In the genomic region with DNA sequence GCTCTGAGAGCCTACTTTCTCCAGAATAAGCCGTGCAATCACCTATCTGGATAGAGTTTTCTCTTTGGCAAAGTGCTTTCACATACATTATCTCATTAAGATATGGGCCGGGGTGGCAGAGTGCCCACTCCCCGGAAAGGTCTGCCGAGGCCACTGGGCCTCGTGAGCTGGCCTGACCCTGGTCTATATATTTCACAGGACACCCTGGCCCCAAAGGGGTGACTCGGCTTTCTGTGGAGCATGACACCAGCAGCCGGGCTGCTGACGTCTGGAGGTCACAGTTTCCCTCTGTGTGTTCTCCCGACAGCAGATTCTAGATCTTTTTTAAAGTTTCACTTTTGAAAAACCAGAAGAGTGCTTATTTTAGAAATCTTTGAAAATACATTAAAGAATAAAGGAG, we compare ENCODE assay signal across 13 cellular contexts. TPM values are rescaled to one million over a fixed set of nuclear protein-coding genes. Genes with fewer than 3 reads are reported as not detected.
A peak's percentile ranks its signal among the peaks of the same experiment; 100 is the strongest.
DNase-seq lines count a peak whose midpoint lies in the region; ATAC-seq and TF ChIP-seq lines count a peak whose summit lies in the region.
"Had no signal": no experiment of that assay in that cellular context is flagged by ENCODE, and none has a peak within 500 bp of the region (broad histone marks: within the 10 kb centered on the region; RNA-seq: fewer than 3 reads in every experiment).

No MANE protein-coding gene starts in this region.

- 52% methylated on average over 9 of the region's 9 CpGs for WGBS in esophagus muscularis mucosa
- WGBS in right lobe of liver (ENCODE audit: insufficient coverage, low coverage, low lambda C conversion rate, missing lambda C conversion rate), result 3% methylated on average over 9 of the region's 9 CpGs
- 47% methylated on average over 9 of the region's 9 CpGs for WGBS in smooth muscle cell (ENCODE audit: low lambda C conversion rate)

- H3K4me3 ChIP-seq in NB4 (ENCODE audit: low read depth, low read length), result no peak overlapping the region
- H3K4me3 ChIP-seq in esophagus muscularis mucosa, result no peak overlapping the region
- H3K4me3 ChIP-seq in right lobe of liver, result peak overlapping the region in 1 of 3 donors; percentile 5
- no peak overlapping the region for H3K4me3 ChIP-seq in smooth muscle cell

- H3K27me3 Mint-ChIP-seq in stimulated activated memory B cell treated with anti-CD40 and anti-IgM and Interleukin-4, amounts not matched to agents 10 μg/mL and 1 μg/mL and 100 μg/mL, for 72 hours, result peaks cover 10% of the 10 kb centered on the region

- H3F3A ChIP-seq in smooth muscle cell (ENCODE audit: low read depth), result no peaks in the 10 kb centered on the region

- peaks cover 49 to 55% (median 53%) of the 10 kb centered on the region in 4 donors for H3K4me1 ChIP-seq in esophagus muscularis mucosa
- H3K4me1 ChIP-seq in right lobe of liver, result peaks cover 0 to 45% (median 16%) of the 10 kb centered on the region in 4 donors
- peaks cover 5% of the 10 kb centered on the region for H3K4me1 ChIP-seq in smooth muscle cell (ENCODE audit: low read depth)

- H3K36me3 Mint-ChIP-seq in stimulated activated memory B cell treated with anti-CD40 and anti-IgM and Interleukin-4, amounts not matched to agents 10 μg/mL and 1 μg/mL and 100 μg/mL, for 72 hours, result no peaks in the 10 kb centered on the region
- H3K36me3 Mint-ChIP-seq: CD8-positive, alpha-beta memory T cell had no signal

- H3K4me1 Mint-ChIP-seq in stimulated activated memory B cell treated with anti-CD40 and anti-IgM and Interleukin-4, amounts not matched to agents 10 μg/mL and 1 μg/mL and 100 μg/mL, for 72 hours, result no peaks in the 10 kb centered on the region
- H3K4me1 Mint-ChIP-seq: CD8-positive, alpha-beta memory T cell had no signal

- H3K36me3 ChIP-seq in esophagus muscularis mucosa, result no peaks in the 10 kb centered on the region
- no peaks in the 10 kb centered on the region for H3K36me3 ChIP-seq in right lobe of liver
- H3K36me3 ChIP-seq in smooth muscle cell (ENCODE audit: low read depth), result no peaks in the 10 kb centered on the region

- intact Hi-C loops in esophagus muscularis mucosa (cut with DNase I) (no loop called here), right lobe of liver (cut with DNase I) (loop anchor here in 1 of 2 donors (5.0 kb wide), 1 partner anchor 211 kb away; no protein-coding TSS in a partner anchor)

- TF ChIP-seq POLR2A in NB4 (IDR thresholded peaks at IDR 0.05; ENCODE audit: extremely low read depth, insufficient read length), result no peak
- TF ChIP-seq POLR2A in esophagus muscularis mucosa (IDR thresholded peaks at IDR 0.05; ENCODE audit: low read depth), result no peak
- no peak for TF ChIP-seq POLR2A in right lobe of liver (IDR thresholded peaks at IDR 0.05)

- no peak for TF ChIP-seq EP300 in esophagus muscularis mucosa (IDR thresholded peaks at IDR 0.05)

- H3K79me2 ChIP-seq in smooth muscle cell (ENCODE audit: low read depth), result no peaks in the 10 kb centered on the region

- no peak overlapping the region for H3K4me3 Mint-ChIP-seq in stimulated activated memory B cell treated with anti-CD40 and anti-IgM and Interleukin-4, amounts not matched to agents 10 μg/mL and 1 μg/mL and 100 μg/mL, for 72 hours
- H3K4me3 Mint-ChIP-seq: CD8-positive, alpha-beta memory T cell had no signal

- TF ChIP-seq CTCF in NB4 (IDR thresholded peaks at IDR 0.05; ENCODE audit: low read depth, low read length) (no peak), esophagus muscularis mucosa (IDR thresholded peaks at IDR 0.05) (no peak), right lobe of liver (IDR thresholded peaks at IDR 0.05) (no peak), smooth muscle cell (IDR thresholded peaks at IDR 0.05; ENCODE audit: borderline replicate concordance, insufficient read depth, poor library complexity, severe bottlenecking) (no peak)

- peak; percentile 42 to 71 (median 64) for ATAC-seq in right lobe of liver
- ATAC-seq in activated CD4-positive, CD25-positive, alpha-beta regulatory T cell treated with anti-CD3 and anti-CD28 coated beads, Interleukin-2, amount 50 U/mL, for 24 hours, result no peak
- ATAC-seq in stimulated activated memory B cell treated with anti-CD40 and anti-IgM and Interleukin-4, amounts not matched to agents 10 μg/mL and 1 μg/mL and 100 μg/mL, for 72 hours, result no peak

- peak overlapping the region; percentile 73 for H3K4me2 ChIP-seq in smooth muscle cell

- no peaks in the 10 kb centered on the region for H3K9me3 Mint-ChIP-seq in stimulated activated memory B cell treated with anti-CD40 and anti-IgM and Interleukin-4, amounts not matched to agents 10 μg/mL and 1 μg/mL and 100 μg/mL, for 72 hours
- H3K9me3 Mint-ChIP-seq: CD8-positive, alpha-beta memory T cell had no signal

- H2AFZ ChIP-seq in smooth muscle cell (ENCODE audit: low read depth), result peak overlapping the region; percentile 77

- peak; percentile 32 for DNase-seq in NB4 (ENCODE audit: low read depth)
- no peak for DNase-seq in esophagus muscularis mucosa (ENCODE audit: extremely low spot score)
- DNase-seq in right lobe of liver, result peak; percentile 69 to 85 (median 77)
- no peak for DNase-seq in smooth muscle cell (lab: John Stamatoyannopoulos, UW; ENCODE audit: unreplicated experiment)
- no peak for DNase-seq in COR-L47 (lab: John Stamatoyannopoulos, UW)
- no peak for DNase-seq in midbrain (lab: John Stamatoyannopoulos, UW)
- DNase-seq: activated CD4-positive, CD25-positive, alpha-beta regulatory T cell; activated effector memory CD4-positive, alpha-beta T cell treated with Interleukin-2 at 50 U/mL for 16 hours; CD8-positive, alpha-beta memory T cell; NCI-H187 treated with DMSO at 0.1 percent for 48 hours; occipital lobe had no signal

- no peaks in the 10 kb centered on the region for H3K9me3 ChIP-seq in esophagus muscularis mucosa
- H3K9me3 ChIP-seq in right lobe of liver, result no peaks in the 10 kb centered on the region
- H3K9me3 ChIP-seq in smooth muscle cell (replicated peaks; ENCODE audit: low read depth), result no peaks in the 10 kb centered on the region

- H3K27me3 ChIP-seq in esophagus muscularis mucosa (no peaks in the 10 kb centered on the region), right lobe of liver (no peaks in the 10 kb centered on the region), smooth muscle cell (ENCODE audit: low read depth) (no peaks in the 10 kb centered on the region)

- H3K27ac ChIP-seq in esophagus muscularis mucosa (replicated peaks in 1 of 4) (peak overlapping the region; percentile 38 to 46 (median 40)), right lobe of liver (peak overlapping the region; percentile 37 to 65 (median 64)), smooth muscle cell (ENCODE audit: low read depth) (peak overlapping the region; percentile 44)

- H4K20me1 ChIP-seq in smooth muscle cell (ENCODE audit: low read depth), result no peaks in the 10 kb centered on the region

- H3K27ac Mint-ChIP-seq in stimulated activated memory B cell treated with anti-CD40 and anti-IgM and Interleukin-4, amounts not matched to agents 10 μg/mL and 1 μg/mL and 100 μg/mL, for 72 hours, result no peak overlapping the region
- H3K27ac Mint-ChIP-seq: CD8-positive, alpha-beta memory T cell had no signal

- no peak overlapping the region for H3K9ac ChIP-seq in smooth muscle cell (ENCODE audit: low read depth)

RNA-seq across cellular contexts. Expression of a gene that starts 27.9 kb away (rescaled TPM):
- total RNA-seq in esophagus muscularis mucosa (100 to 1,000 TPM; 170 to 231 (median 177) TPM), right lobe of liver (100 to 1,000 TPM in 4 of 6 experiments, 10 to 100 TPM in 2; 95.6 to 155 (median 113) TPM), smooth muscle cell (103 and 104 TPM in 2 replicates)
- polyA plus RNA-seq in smooth muscle cell, result 47.6 and 53.7 TPM in 2 replicates

Comparison
In these comparisons a context has a peak if more than half of its experiments do, and no peak if none do; other contexts are left out.
1. DNase-seq: peak in NB4 (single experiment) and right lobe of liver (3 of 3); none in esophagus muscularis mucosa (single experiment), smooth muscle cell (single experiment), COR-L47 (single experiment) and midbrain (single experiment).
2. ATAC-seq: peak in right lobe of liver (4 of 4); none in activated CD4-positive, CD25-positive, alpha-beta regulatory T cell treated with anti-CD3 and anti-CD28 coated beads, Interleukin-2, amount 50 U/mL, for 24 hours (0 of 2) and stimulated activated memory B cell treated with anti-CD40 and anti-IgM and Interleukin-4, amounts not matched to agents 10 μg/mL and 1 μg/mL and 100 μg/mL, for 72 hours (single experiment).
3. Peak in every context shown above with its lines, with median percentiles within 50 percentile points of each other: H3K27ac ChIP-seq.